8 cellular contexts compared by ENCODE assay signal in the genomic region with DNA sequence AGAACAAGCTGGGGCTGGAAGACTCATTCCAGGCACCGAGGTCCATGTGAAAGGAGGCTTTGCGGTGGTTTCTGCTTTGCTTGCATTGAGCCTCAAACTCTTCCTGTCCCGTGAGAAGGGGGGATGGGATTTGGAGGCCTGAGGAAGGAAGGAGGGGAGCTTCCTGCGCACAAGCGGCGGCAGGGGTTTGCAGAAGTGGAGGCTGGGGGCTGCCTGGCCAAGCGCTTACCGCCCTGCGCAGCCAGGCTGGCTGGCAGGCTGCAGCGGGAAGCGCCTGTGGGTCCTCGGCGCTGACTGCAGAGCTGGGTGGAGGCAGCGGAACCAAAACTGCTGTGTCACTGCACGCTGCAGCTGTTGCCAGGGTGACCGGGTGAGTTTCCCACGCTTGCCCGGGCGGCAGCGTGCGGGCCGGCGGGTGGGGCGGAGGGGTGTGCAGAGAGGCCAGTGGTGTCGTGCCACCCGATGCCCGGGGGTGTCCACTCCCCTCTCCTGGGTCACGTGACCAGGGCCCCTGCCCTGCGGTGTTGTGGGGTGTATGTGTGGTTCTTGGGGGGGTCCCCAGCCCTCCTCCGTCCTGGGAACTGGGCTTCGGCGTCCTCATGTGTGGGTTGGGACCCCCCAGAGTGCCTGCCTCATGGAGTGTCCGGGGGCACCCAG.
A peak's percentile ranks its signal among the peaks of the same experiment; 100 is the strongest.
DNase-seq lines count a peak whose midpoint lies in the region; ATAC-seq and TF ChIP-seq lines count a peak whose summit lies in the region.

No MANE protein-coding gene starts in this region.

- DNase-seq in A673 (ENCODE audit: low spot score) (peak; percentile 92), NCI-H526 treated with DMSO at 0.1 percent for 48 hours (lab: John Stamatoyannopoulos, UW) (peak; percentile 9), memory B cell (ENCODE audit: low spot score in 2 of 2) (peak; percentile 80)
- peak; percentile 88 for DNase-seq in activated CD8-positive, alpha-beta T cell treated with anti-CD3 and anti-CD28 coated beads for 36 hours
- peak; percentile 29 for DNase-seq in effector CD8-positive, alpha-beta T cell (lab: John Stamatoyannopoulos, UW)
- peak; percentile 45 for DNase-seq in stimulated activated CD8-positive, alpha-beta memory T cell treated with anti-CD3 and anti-CD28 coated beads, Interleukin-12 subunit alpha, Interleukin-12 subunit beta, amount 100 ng/mL, for 1 hour (ENCODE audit: low read depth)

- H3K9me3 ChIP-seq in A673 (ENCODE audit: low read depth, low read length, poor library complexity, severe bottlenecking): no peaks in the 10 kb centered on the region

- intact Hi-C loops in A673 (cut with micrococcal nuclease; ENCODE audit: unreplicated experiment): loop anchor here (5.0 kb wide), 1 partner anchor 40 kb away; no protein-coding TSS in a partner anchor
- intact Hi-C loops in activated CD8-positive, alpha-beta T cell treated with anti-CD3 and anti-CD28 coated beads for 36 hours (cut with micrococcal nuclease): no loop called here

- POLR2A ChIA-PET in A673 (lab: Charles Lee; ENCODE audit: low non-redundant PET): no interaction called here
- POLR2A ChIA-PET in activated CD8-positive, alpha-beta T cell treated with anti-CD3 and anti-CD28 coated beads for 36 hours (lab: Charles Lee): interaction anchor here (3.3 to 5.2 kb wide), 2 partner anchors 11 to 16 kb away, joined by 16 to 28 read pairs; no protein-coding TSS in a partner anchor

- H3K4me3 ChIP-seq in A673 (ENCODE audit: low read depth, low read length, poor library complexity, severe bottlenecking): peak overlapping the region; percentile 25

- CTCF ChIA-PET in A673 (lab: Charles Lee): interaction anchor here (0.6 kb wide), 1 partner anchor 412 kb away, joined by 7 read pairs; no protein-coding TSS in a partner anchor
- CTCF ChIA-PET in activated CD8-positive, alpha-beta T cell treated with anti-CD3 and anti-CD28 coated beads for 36 hours (lab: Charles Lee): interaction anchor here (1.1 to 1.9 kb wide), 5 partner anchors 11 to 42 kb away, joined by 5 to 10 read pairs (median 8); no protein-coding TSS in a partner anchor

- H3K36me3 Mint-ChIP-seq in activated CD8-positive, alpha-beta T cell treated with anti-CD3 and anti-CD28 coated beads for 36 hours (ENCODE audit: low read depth): no peaks in the 10 kb centered on the region
- H3K36me3 Mint-ChIP-seq in memory B cell: peaks cover 2% of the 10 kb centered on the region

- no peaks in the 10 kb centered on the region for H3K36me3 ChIP-seq in A673 (ENCODE audit: insufficient read depth, low read length, poor library complexity, severe bottlenecking)

- H3K27ac ChIP-seq in A673 (ENCODE audit: low read depth, low read length, poor library complexity, severe bottlenecking): peak overlapping the region; percentile 90

- H3K27me3 ChIP-seq in A673 (replicated peaks; ENCODE audit: insufficient read depth, low read depth, low read length, poor library complexity): no peaks in the 10 kb centered on the region

- peaks cover 67% of the 10 kb centered on the region for H3K4me1 ChIP-seq in A673 (ENCODE audit: insufficient read depth, low read length, poor library complexity, severe bottlenecking)

- H3K27me3 Mint-ChIP-seq in activated CD8-positive, alpha-beta T cell treated with anti-CD3 and anti-CD28 coated beads for 36 hours: peaks cover 1% of the 10 kb centered on the region
- H3K27me3 Mint-ChIP-seq in memory B cell: no peaks in the 10 kb centered on the region

- TSS peak; percentile 36 for BruUV-seq in A673 (replicated peaks; lab: Mats Ljungman, UMichigan)

- no peak for TF ChIP-seq CTCF in A673 (conservative IDR thresholded peaks at IDR 0.05; ENCODE audit: low read depth, low read length)
- TF ChIP-seq CTCF in activated CD8-positive, alpha-beta T cell treated with anti-CD3 and anti-CD28 coated beads for 36 hours (IDR thresholded peaks at IDR 0.05): no peak

- H3K4me1 Mint-ChIP-seq in activated CD8-positive, alpha-beta T cell treated with anti-CD3 and anti-CD28 coated beads for 36 hours (ENCODE audit: low read depth): peaks cover 42% of the 10 kb centered on the region
- H3K4me1 Mint-ChIP-seq in memory B cell: peaks cover 35% of the 10 kb centered on the region

- no peak overlapping the region for H3K27ac Mint-ChIP-seq in activated CD8-positive, alpha-beta T cell treated with anti-CD3 and anti-CD28 coated beads for 36 hours
- peak overlapping the region; percentile 75 for H3K27ac Mint-ChIP-seq in memory B cell

- ATAC-seq in GM18861 (IDR thresholded peaks at IDR 0.05; ENCODE audit: unreplicated experiment) (peak; percentile 64), HG03108 (IDR thresholded peaks at IDR 0.05; ENCODE audit: unreplicated experiment) (peak; percentile 58), memory B cell (ENCODE audit: low read depth) (peak; percentile 94)
- peak; percentile 83 for ATAC-seq in activated CD8-positive, alpha-beta T cell treated with anti-CD3 and anti-CD28 coated beads for 36 hours

- H3K4me3 Mint-ChIP-seq in activated CD8-positive, alpha-beta T cell treated with anti-CD3 and anti-CD28 coated beads for 36 hours: peak overlapping the region; percentile 45
- peak overlapping the region; percentile 61 for H3K4me3 Mint-ChIP-seq in memory B cell

- H3K9me3 Mint-ChIP-seq in activated CD8-positive, alpha-beta T cell treated with anti-CD3 and anti-CD28 coated beads for 36 hours: no peaks in the 10 kb centered on the region
- H3K9me3 Mint-ChIP-seq in memory B cell: no peaks in the 10 kb centered on the region

Comparison
In these comparisons a context has a peak if more than half of its experiments do, and no peak if none do; other contexts are left out.
1. Peak in every context shown above with its lines: DNase-seq, ATAC-seq, H3K4me3 ChIP-seq and H3K27ac ChIP-seq.
2. DNase-seq: peak in every context shown above with its lines; median percentile 92 in A673; 88 in activated CD8-positive, alpha-beta T cell treated with anti-CD3 and anti-CD28 coated beads for 36 hours; 80 in memory B cell; 45 in stimulated activated CD8-positive, alpha-beta memory T cell treated with anti-CD3 and anti-CD28 coated beads, Interleukin-12 subunit alpha, Interleukin-12 subunit beta, amount 100 ng/mL, for 1 hour; 29 in effector CD8-positive, alpha-beta T cell; 9 in NCI-H526 treated with DMSO at 0.1 percent for 48 hours.